ENCODE assay signal across 8 cellular contexts in genomic region chr16:28494141-28494851, GRCh38. TPM values are rescaled to one million over a fixed set of nuclear protein-coding genes. Genes with fewer than 3 reads are reported as not detected.
A peak's percentile ranks its signal among the peaks of the same experiment; 100 is the strongest.
DNase-seq lines count a peak whose midpoint lies in the region; TF ChIP-seq lines count a peak whose summit lies in the region.

A gene with protein sequence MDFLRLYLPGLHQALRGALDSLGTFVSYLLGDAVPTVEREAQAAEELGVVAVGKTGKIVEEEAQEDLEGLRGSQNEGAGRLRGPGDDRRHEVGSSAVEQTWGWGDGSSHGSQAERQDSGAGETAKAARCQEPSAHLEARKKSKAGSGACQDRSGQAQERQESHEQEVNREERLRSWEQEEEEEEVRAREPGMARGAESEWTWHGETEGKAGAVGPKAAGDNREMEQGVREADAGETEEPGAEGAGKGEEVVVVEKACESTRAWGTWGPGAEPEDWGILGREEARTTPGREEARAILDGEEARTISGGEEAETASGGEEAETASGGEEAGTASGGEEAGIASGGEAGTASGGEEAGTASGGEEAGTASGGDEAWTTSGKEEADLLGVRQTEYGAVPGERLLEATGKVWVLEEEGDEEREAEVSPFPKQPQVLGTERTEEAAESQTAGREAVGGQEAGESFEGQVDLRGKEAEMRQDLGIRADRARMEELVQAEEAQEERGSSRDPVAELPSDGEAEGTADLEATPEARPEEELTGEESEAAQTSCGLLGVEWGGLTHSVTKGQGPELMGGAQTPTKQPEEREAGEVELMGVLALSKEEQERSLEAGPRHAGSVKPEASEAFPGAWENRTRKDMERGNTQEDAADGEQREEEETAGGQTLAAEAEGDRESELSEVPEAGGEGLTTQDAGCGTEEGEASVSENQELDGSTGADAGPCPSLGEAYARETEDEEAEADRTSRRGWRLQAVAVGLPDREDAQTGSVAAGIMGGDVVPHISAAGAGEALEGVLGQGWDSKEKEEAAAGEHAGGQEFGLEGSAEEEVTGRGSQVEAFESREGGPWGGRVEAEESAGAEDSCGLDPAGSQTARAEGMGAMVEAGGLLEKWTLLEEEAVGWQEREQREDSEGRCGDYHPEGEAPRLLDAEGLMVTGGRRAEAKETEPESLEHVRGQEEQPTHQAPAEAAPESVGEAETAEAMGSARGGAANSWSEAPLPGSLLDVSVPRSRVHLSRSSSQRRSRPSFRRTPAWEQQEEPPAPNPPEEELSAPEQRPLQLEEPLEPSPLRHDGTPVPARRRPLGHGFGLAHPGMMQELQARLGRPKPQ (plus strand): TSS chr16:28494643. CDS start chr16:28494682, 39 bp downstream.

- H3K4me1 ChIP-seq in right atrium auricular region: peaks cover 0 to 7% of the 10 kb centered on the region in 2 donors

- no peaks in the 10 kb centered on the region for H3K27me3 ChIP-seq in right atrium auricular region

- TF ChIP-seq CTCF in GM20000 (IDR thresholded peaks at IDR 0.05; ENCODE audit: extremely low read depth, missing control alignments) (no peak), right atrium auricular region (IDR thresholded peaks at IDR 0.05) (no peak)

- peak within 1 kb of the TSS in 1 of 2 donors; percentile 24 for H3K4me3 ChIP-seq in right atrium auricular region

- peak within 1 kb of the TSS; percentile 16 to 23 for H3K27ac ChIP-seq in right atrium auricular region

- DNase-seq in GM20000 (ENCODE audit: low spot score): peak; percentile 85
- DNase-seq in NAMALWA (ENCODE audit: low spot score): peak; percentile 84
- peak; percentile 85 for DNase-seq in activated CD8-positive, alpha-beta memory T cell treated with anti-CD3 and anti-CD28 coated beads, Interleukin-2, amount 50 U/mL, for 48 hours
- DNase-seq in right atrium auricular region (ENCODE audit: low spot score): no peak
- DNase-seq in stimulated activated CD8-positive, alpha-beta memory T cell treated with anti-CD3 and anti-CD28 coated beads, Interleukin-12 subunit alpha, Interleukin-12 subunit beta, amount 100 ng/mL, for 4 hours (ENCODE audit: low read depth): peak; percentile 81
- DNase-seq in NCI-H1930 (lab: John Stamatoyannopoulos, UW): no peak
- no peak for DNase-seq in DMS153 treated with DMSO at 0.1 percent for 48 hours (lab: John Stamatoyannopoulos, UW; ENCODE audit: unreplicated experiment)
- DNase-seq in dermis blood vessel endothelial cell: no peak

- no peaks in the 10 kb centered on the region for H3K9me3 ChIP-seq in right atrium auricular region

- no peaks in the 10 kb centered on the region for H3K36me3 ChIP-seq in right atrium auricular region

RNA-seq across cellular contexts. Expression of the gene that starts here (rescaled TPM):
- total RNA-seq in right atrium auricular region (1 to 10 TPM in 1 of 2 donors, under 1 TPM in 1; 0.78 to 2.0 TPM), dermis blood vessel endothelial cell (under 0.01 and 0.05 TPM in 2 replicates)

Comparison
In these comparisons a context has a peak if more than half of its experiments do, and no peak if none do; other contexts are left out.
1. DNase-seq: peak in GM20000 (single experiment), NAMALWA (single experiment), activated CD8-positive, alpha-beta memory T cell treated with anti-CD3 and anti-CD28 coated beads, Interleukin-2, amount 50 U/mL, for 48 hours (single experiment) and stimulated activated CD8-positive, alpha-beta memory T cell treated with anti-CD3 and anti-CD28 coated beads, Interleukin-12 subunit alpha, Interleukin-12 subunit beta, amount 100 ng/mL, for 4 hours (single experiment); none in right atrium auricular region (single experiment), NCI-H1930 (0 of 2), DMS153 treated with DMSO at 0.1 percent for 48 hours (single experiment) and dermis blood vessel endothelial cell (single experiment).